Comparison of ENCODE assay signal across 29 cellular contexts in the genomic region with DNA sequence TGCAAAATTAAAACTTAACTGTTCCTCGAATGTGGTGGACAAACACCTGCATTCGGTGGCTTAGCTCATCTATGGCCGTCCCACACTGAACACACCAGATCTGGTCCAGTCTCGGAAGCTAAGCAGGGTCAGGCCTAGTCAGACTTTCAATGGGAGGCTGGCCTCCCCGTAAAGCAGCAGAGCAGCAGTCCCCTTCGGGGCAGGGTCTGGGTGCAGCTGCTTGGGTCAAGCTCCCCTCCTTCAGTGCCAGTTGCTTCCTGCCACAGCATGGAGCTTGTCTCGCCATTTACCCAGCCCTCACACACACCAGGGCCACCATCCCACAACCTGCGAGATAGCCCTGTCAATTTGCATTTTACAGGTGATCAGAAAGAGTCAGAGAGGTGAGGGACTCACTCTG.
"Had no signal": no experiment of that assay in that cellular context is flagged by ENCODE, and none has a peak within 500 bp of the region (broad histone marks: within the 10 kb centered on the region; RNA-seq: fewer than 3 reads in every experiment).

No MANE protein-coding gene starts in this region.

- H3K9ac ChIP-seq: neural progenitor cell, parathyroid adenoma had no signal

- H3K27ac ChIP-seq: neural progenitor cell, ovary, parathyroid adenoma, psoas muscle, right lobe of liver, sigmoid colon, stomach, thoracic aorta, thyroid gland, tibial nerve, upper lobe of right lung, vagina had no signal

- FAIRE-seq: small intestine, urothelium cell line had no signal

- H3K27ac Mint-ChIP-seq: naive thymus-derived CD4-positive, alpha-beta T cell; natural killer cell; nephron; neural progenitor cell; progenitor cell of endocrine pancreas; stimulated activated naive B cell treated with anti-CD40 and anti-IgM and Interleukin-4, amounts not matched to agents 10 μg/mL and 1 μg/mL and 100 μg/mL, for 72 hours; stimulated activated naive CD8-positive, alpha-beta T cell treated with anti-CD3 and anti-CD28 coated beads, Interleukin-15, Interleukin-2, amounts not matched to agents 100 ng/mL and 50 ng/mL, for 24 hours; type B pancreatic cell had no signal

- H3K9me3 Mint-ChIP-seq: stimulated activated naive CD8-positive, alpha-beta T cell treated with anti-CD3 and anti-CD28 coated beads, Interleukin-15, Interleukin-2, amounts not matched to agents 100 ng/mL and 50 ng/mL, for 24 hours had no signal

- H3K4me3 ChIP-seq: neural progenitor cell, ovary, psoas muscle, right lobe of liver, sigmoid colon, stomach, thoracic aorta, thyroid gland, tibial nerve, upper lobe of right lung, vagina had no signal

- H3K4me1 Mint-ChIP-seq: naive thymus-derived CD4-positive, alpha-beta T cell; natural killer cell; nephron; neural progenitor cell; stimulated activated naive B cell treated with anti-CD40 and anti-IgM and Interleukin-4, amounts not matched to agents 10 μg/mL and 1 μg/mL and 100 μg/mL, for 72 hours had no signal

- DNase-seq: naive thymus-derived CD4-positive, alpha-beta T cell; natural killer cell; occipital lobe; ovary; psoas muscle; right cardiac atrium; right lobe of liver; sigmoid colon; small intestine; stimulated activated CD4-positive, alpha-beta T cell treated with anti-CD3 and anti-CD28 coated beads, Interleukin-12 subunit alpha, Interleukin-12 subunit beta, amount 100 ng/mL, for 4 hours; stimulated activated CD4-positive, alpha-beta T cell treated with anti-CD3 and anti-CD28 coated beads, Interleukin-1b, Interleukin-23, amount 100 ng/mL, for 48 hours; stimulated activated CD4-positive, alpha-beta T cell treated with anti-CD3 and anti-CD28 coated beads, Interleukin-4, amount 100 ng/mL, for 1 hour; stimulated activated CD4-positive, alpha-beta T cell treated with anti-CD3 and anti-CD28 coated beads, Interleukin-4, amount 100 ng/mL, for 4 hours; stimulated activated CD8-positive, alpha-beta memory T cell treated with anti-CD3 and anti-CD28 coated beads, Interleukin-4, amount 100 ng/mL, for 48 hours; stimulated activated naive B cell treated with anti-CD40 and anti-IgM and Interleukin-4, amounts not matched to agents 10 μg/mL and 1 μg/mL and 100 μg/mL, for 72 hours; stimulated activated naive CD4-positive, alpha-beta T cell treated with Interleukin-2 at 50 U/mL for 16 hours; stomach; thyroid gland; upper lobe of right lung had no signal

- H3K36me3 Mint-ChIP-seq: naive thymus-derived CD4-positive, alpha-beta T cell; natural killer cell; neural progenitor cell; stimulated activated naive B cell treated with anti-CD40 and anti-IgM and Interleukin-4, amounts not matched to agents 10 μg/mL and 1 μg/mL and 100 μg/mL, for 72 hours; type B pancreatic cell had no signal

- H3K4me3 Mint-ChIP-seq: naive thymus-derived CD4-positive, alpha-beta T cell; natural killer cell; nephron; neural progenitor cell; stimulated activated naive B cell treated with anti-CD40 and anti-IgM and Interleukin-4, amounts not matched to agents 10 μg/mL and 1 μg/mL and 100 μg/mL, for 72 hours; stimulated activated naive CD8-positive, alpha-beta T cell treated with anti-CD3 and anti-CD28 coated beads, Interleukin-15, Interleukin-2, amounts not matched to agents 100 ng/mL and 50 ng/mL, for 24 hours; type B pancreatic cell had no signal

- H3K79me2 ChIP-seq: parathyroid adenoma had no signal

- ATAC-seq: natural killer cell; psoas muscle; right cardiac atrium; right lobe of liver; stimulated activated naive B cell treated with anti-CD40 and anti-IgM and Interleukin-4, amounts not matched to agents 10 μg/mL and 1 μg/mL and 100 μg/mL, for 72 hours had no signal

- H3K36me3 ChIP-seq: neural progenitor cell, ovary, right lobe of liver, sigmoid colon, stomach, thoracic aorta, thyroid gland, tibial nerve, upper lobe of right lung, vagina had no signal

- H3K4me1 ChIP-seq: neural progenitor cell, parathyroid adenoma, psoas muscle, right lobe of liver, sigmoid colon, stomach, thyroid gland, tibial nerve, upper lobe of right lung, vagina had no signal

- H2AFZ ChIP-seq: neural progenitor cell, parathyroid adenoma had no signal

- H3K4me2 ChIP-seq: neural progenitor cell had no signal

- H3K27me3 ChIP-seq: neural progenitor cell, ovary, right lobe of liver, sigmoid colon, stomach, thyroid gland, tibial nerve, upper lobe of right lung, vagina had no signal

- H3K9me3 ChIP-seq: ovary, psoas muscle, right lobe of liver, thoracic aorta, thyroid gland, upper lobe of right lung, vagina had no signal
